In the genomic region with DNA sequence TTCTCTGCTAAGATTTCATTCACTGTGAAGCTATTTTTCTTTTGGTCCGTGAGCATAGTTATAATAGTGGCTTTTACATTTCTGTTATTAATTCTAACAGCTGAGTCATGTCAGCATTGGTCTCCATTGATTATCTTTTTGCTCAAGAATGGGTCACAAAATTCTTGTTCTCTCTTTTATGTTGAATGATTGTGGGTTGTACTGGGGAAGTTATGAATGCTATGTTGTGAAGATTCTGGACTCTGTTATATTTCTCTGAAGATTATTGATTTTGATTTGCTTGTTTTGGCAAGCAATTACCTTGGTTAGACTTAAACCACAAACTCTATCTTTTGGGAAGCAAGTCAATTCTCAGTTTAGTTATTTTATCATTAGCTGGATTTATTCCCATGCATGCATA, we compare ENCODE assay signal across 35 cellular contexts.
DNase-seq lines count a peak whose midpoint lies in the region; ATAC-seq and TF ChIP-seq lines count a peak whose summit lies in the region.
"Had no signal": no experiment of that assay in that cellular context is flagged by ENCODE, and none has a peak within 500 bp of the region (broad histone marks: within the 10 kb centered on the region; RNA-seq: fewer than 3 reads in every experiment).

No MANE protein-coding gene starts in this region.

- DNase-seq in endothelial cell (ENCODE audit: low spot score) (no peak), fibroblast of peridontal ligament (ENCODE audit: extremely low read depth) (peak; percentile 70), fibroblast of the aortic adventitia (ENCODE audit: low read depth) (peak; percentile 25), natural killer cell (no peak), mammary epithelial cell (no peak)
- no peak for DNase-seq in stimulated activated naive B cell treated with anti-CD40 and anti-IgM and Interleukin-4, amounts not matched to agents 10 μg/mL and 1 μg/mL and 100 μg/mL, for 72 hours
- DNase-seq: 8988T; ACHN; AML-193; BE2C; C1 segment of cervical spinal cord; Caco-2; Calu3; CD4-positive, alpha-beta memory T cell; CD4-positive, alpha-beta T cell; CD4-positive, CD25-positive, alpha-beta regulatory T cell; CD8-positive, alpha-beta memory T cell; CD8-positive, alpha-beta T cell; COR-L47; DMS 273 treated with DMSO at 0.1 percent for 48 hours; DMS153; DMS53; DMS79; DMS79 treated with DMSO at 0.1 percent for 48 hours; DND-41; EL had no signal

- no TSS peak for BruUV-seq in mammary epithelial cell (replicated peaks; lab: Mats Ljungman, UMichigan)

- peaks cover 4% of the 10 kb centered on the region for H3K27me3 ChIP-seq in mammary epithelial cell (ENCODE audit: insufficient read depth, low read length)
- H3K27me3 ChIP-seq: BLaER1; BLaER1 treated with 17β-estradiol and CSF1 and Interleukin-3, amounts not matched to agents 10 nM and 100 nM had no signal

- no peak overlapping the region for H3K27ac ChIP-seq in HEK293 (ENCODE audit: extremely low read depth, low read depth, low read length)
- no peak overlapping the region for H3K27ac ChIP-seq in mammary epithelial cell (ENCODE audit: insufficient read depth, low read depth, low read length)
- H3K27ac ChIP-seq: 22Rv1; A549; BLaER1; BLaER1 treated with 17β-estradiol and CSF1 and Interleukin-3, amounts not matched to agents 10 nM and 100 nM; C4-2B had no signal

- TF ChIP-seq CTCF in HEK293 (tag by site-specific recombination; IDR thresholded peaks at IDR 0.05) (no peak), endothelial cell (IDR thresholded peaks at IDR 0.05; ENCODE audit: unreplicated experiment) (no peak), fibroblast of the aortic adventitia (IDR thresholded peaks at IDR 0.05; ENCODE audit: insufficient read depth, low read length) (no peak), natural killer cell (IDR thresholded peaks at IDR 0.05) (no peak), mammary epithelial cell (conservative IDR thresholded peaks at IDR 0.05 in 1 of 2, IDR thresholded peaks at IDR 0.05 in 1 of 2; ENCODE audit: extremely low read depth in 1 of 2, insufficient read depth in 1 of 2, low read depth in 1 of 2, low read length in 2 of 2) (no peak)

- CTCF ChIA-PET in HEK293 (lab: Yijun Ruan, JAX) = interaction anchor here (0.6 to 0.7 kb wide), 4 partner anchors 13 to 320 kb away, joined by 3 to 4 read pairs (median 4); no protein-coding TSS in a partner anchor
- CTCF ChIA-PET in mammary epithelial cell (lab: Charles Lee; ENCODE audit: low non-redundant PET) = no interaction called here

- ATAC-seq in SK-N-SH treated with all-trans-retinoic acid at 6 μM for 48 hours (no peak), natural killer cell (no peak)
- no peak for ATAC-seq in stimulated activated naive B cell treated with anti-CD40 and anti-IgM and Interleukin-4, amounts not matched to agents 10 μg/mL and 1 μg/mL and 100 μg/mL, for 72 hours (replicated peaks)
- ATAC-seq: A549; CD8-positive, alpha-beta T cell had no signal

- H3K27ac Mint-ChIP-seq in endothelial cell (ENCODE audit: unreplicated experiment) (no peak overlapping the region), natural killer cell (no peak overlapping the region)
- H3K27ac Mint-ChIP-seq in stimulated activated naive B cell treated with anti-CD40 and anti-IgM and Interleukin-4, amounts not matched to agents 10 μg/mL and 1 μg/mL and 100 μg/mL, for 72 hours = no peak overlapping the region
- H3K27ac Mint-ChIP-seq: B cell; CD14-positive monocyte; CD4-positive, alpha-beta memory T cell; CD4-positive, alpha-beta T cell; CD4-positive, CD25-positive, alpha-beta regulatory T cell; CD8-positive, alpha-beta memory T cell; CD8-positive, alpha-beta T cell had no signal

- H3K9ac ChIP-seq in mammary epithelial cell (ENCODE audit: insufficient read depth, low read length) = no peak overlapping the region
- H3K9ac ChIP-seq: BLaER1; BLaER1 treated with 17β-estradiol and CSF1 and Interleukin-3, amounts not matched to agents 10 nM and 100 nM had no signal

- no peak overlapping the region for H2AFZ ChIP-seq in mammary epithelial cell (ENCODE audit: low read depth, low read length)

- 31% methylated on average over 1 of the region's 1 CpG for WGBS in mammary epithelial cell (ENCODE audit: low coverage, missing lambda C conversion rate)

- H3K9me3 Mint-ChIP-seq in endothelial cell (ENCODE audit: unreplicated experiment) (no peaks in the 10 kb centered on the region), natural killer cell (peaks cover 0 to 3% of the 10 kb centered on the region in 2 donors)
- peaks cover 8 to 20% of the 10 kb centered on the region in 2 donors for H3K9me3 Mint-ChIP-seq in stimulated activated naive B cell treated with anti-CD40 and anti-IgM and Interleukin-4, amounts not matched to agents 10 μg/mL and 1 μg/mL and 100 μg/mL, for 72 hours

- no peaks in the 10 kb centered on the region for H3K36me3 Mint-ChIP-seq in endothelial cell (ENCODE audit: low read depth, unreplicated experiment)
- no peaks in the 10 kb centered on the region for H3K36me3 Mint-ChIP-seq in natural killer cell
- no peaks in the 10 kb centered on the region for H3K36me3 Mint-ChIP-seq in stimulated activated naive B cell treated with anti-CD40 and anti-IgM and Interleukin-4, amounts not matched to agents 10 μg/mL and 1 μg/mL and 100 μg/mL, for 72 hours
- H3K36me3 Mint-ChIP-seq: CD14-positive monocyte; CD4-positive, alpha-beta memory T cell; CD4-positive, CD25-positive, alpha-beta regulatory T cell; CD8-positive, alpha-beta memory T cell; CD8-positive, alpha-beta T cell had no signal

- H3K27me3 Mint-ChIP-seq in endothelial cell (ENCODE audit: unreplicated experiment) (no peaks in the 10 kb centered on the region), natural killer cell (ENCODE audit: low read depth in 2 of 2) (peaks cover 8 to 14% of the 10 kb centered on the region in 2 donors)
- H3K27me3 Mint-ChIP-seq in stimulated activated naive B cell treated with anti-CD40 and anti-IgM and Interleukin-4, amounts not matched to agents 10 μg/mL and 1 μg/mL and 100 μg/mL, for 72 hours = peaks cover 0 to 5% of the 10 kb centered on the region in 2 donors

- no peaks in the 10 kb centered on the region for H3K36me3 ChIP-seq in HEK293 (ENCODE audit: control insufficient read depth in 2 of 2, insufficient read depth in 1 of 2, low read length in 2 of 2)
- no peaks in the 10 kb centered on the region for H3K36me3 ChIP-seq in mammary epithelial cell (ENCODE audit: insufficient read depth, low read length)
- H3K36me3 ChIP-seq: BE2C; BLaER1; BLaER1 treated with 17β-estradiol and CSF1 and Interleukin-3, amounts not matched to agents 10 nM and 100 nM had no signal

- no peaks in the 10 kb centered on the region for H3K79me2 ChIP-seq in mammary epithelial cell (ENCODE audit: insufficient read depth, low read length)

- intact Hi-C loops in natural killer cell (cut with micrococcal nuclease) (no loop called here), mammary epithelial cell (cut with micrococcal nuclease) (no loop called here)

- H3K4me2 ChIP-seq in mammary epithelial cell (ENCODE audit: insufficient read depth, low read depth, low read length) = no peak overlapping the region
- H3K4me2 ChIP-seq: A549; BLaER1; BLaER1 treated with 17β-estradiol and CSF1 and Interleukin-3, amounts not matched to agents 10 nM and 100 nM had no signal

- no peak overlapping the region for H3K4me3 ChIP-seq in HEK293 (ENCODE audit: low read depth, low read length)
- H3K4me3 ChIP-seq in fibroblast of the aortic adventitia (ENCODE audit: low read depth, low read length) = no peak overlapping the region
- H3K4me3 ChIP-seq in mammary epithelial cell (replicated peaks in 1 of 3; ENCODE audit: insufficient read depth in 1 of 3, low read depth in 2 of 3, low read length in 3 of 3) = no peak overlapping the region
- H3K4me3 ChIP-seq: A549; BLaER1; BLaER1 treated with 17β-estradiol and CSF1 and Interleukin-3, amounts not matched to agents 10 nM and 100 nM had no signal

- H3K4me1 ChIP-seq in HEK293 (ENCODE audit: control insufficient read depth, insufficient read depth, low read length) (no peaks in the 10 kb centered on the region), mammary epithelial cell (ENCODE audit: insufficient read depth, low read length) (no peaks in the 10 kb centered on the region)
- H3K4me1 ChIP-seq: A549, BE2C, Caco-2 had no signal

- POLR2A ChIA-PET in HEK293 (lab: Yijun Ruan, JAX) = no interaction called here

- H3K9me3 ChIP-seq in HEK293 (ENCODE audit: control insufficient read depth, insufficient read depth, low read depth, low read length) (no peaks in the 10 kb centered on the region), mammary epithelial cell (replicated peaks; ENCODE audit: insufficient read depth, low read length) (no peaks in the 10 kb centered on the region)
- H3K9me3 ChIP-seq: BE2C had no signal

- H3K4me1 Mint-ChIP-seq in endothelial cell (ENCODE audit: unreplicated experiment) (no peaks in the 10 kb centered on the region), natural killer cell (no peaks in the 10 kb centered on the region)
- H3K4me1 Mint-ChIP-seq in stimulated activated naive B cell treated with anti-CD40 and anti-IgM and Interleukin-4, amounts not matched to agents 10 μg/mL and 1 μg/mL and 100 μg/mL, for 72 hours = no peaks in the 10 kb centered on the region
- H3K4me1 Mint-ChIP-seq: B cell; CD14-positive monocyte; CD4-positive, alpha-beta memory T cell; CD4-positive, CD25-positive, alpha-beta regulatory T cell; CD8-positive, alpha-beta memory T cell had no signal

- dilution Hi-C loops in mammary epithelial cell (cut with HindIII; ENCODE audit: low sequenced_read_pairs) = no loop called here

- no peaks in the 10 kb centered on the region for H4K20me1 ChIP-seq in mammary epithelial cell (ENCODE audit: insufficient read depth, low read length)
- H4K20me1 ChIP-seq: BLaER1; BLaER1 treated with 17β-estradiol and CSF1 and Interleukin-3, amounts not matched to agents 10 nM and 100 nM had no signal

- H3K4me3 Mint-ChIP-seq in endothelial cell (ENCODE audit: unreplicated experiment) = peak overlapping the region; percentile 10
- H3K4me3 Mint-ChIP-seq in natural killer cell = no peak overlapping the region
- H3K4me3 Mint-ChIP-seq in stimulated activated naive B cell treated with anti-CD40 and anti-IgM and Interleukin-4, amounts not matched to agents 10 μg/mL and 1 μg/mL and 100 μg/mL, for 72 hours = no peak overlapping the region
- H3K4me3 Mint-ChIP-seq: B cell; CD14-positive monocyte; CD4-positive, alpha-beta memory T cell; CD4-positive, alpha-beta T cell; CD4-positive, CD25-positive, alpha-beta regulatory T cell; CD8-positive, alpha-beta memory T cell; CD8-positive, alpha-beta T cell had no signal

- in situ Hi-C loops in mammary epithelial cell (cut with MboI; ENCODE audit: low sequenced_read_pairs in 2 of 2) = no loop called here

TF ChIP-seq in SK-N-SH treated with all-trans-retinoic acid at 6 μM for 48 hours, 23 proteins besides CTCF, POLR2A, EP300 and RAD21:
- no peak for TF ChIP-seq BACH2 (CRISPR knock-in tag; IDR thresholded peaks at IDR 0.05; ENCODE audit: borderline replicate concordance)
- TF ChIP-seq TOX (CRISPR knock-in tag; IDR thresholded peaks at IDR 0.05; ENCODE audit: borderline replicate concordance) = no peak
- TF ChIP-seq SNAI2 (CRISPR knock-in tag; IDR thresholded peaks at IDR 0.05) = no peak
TF ChIP-seq in SK-N-SH treated with all-trans-retinoic acid at 6 μM for 48 hours: peak in this region for 0.

Comparison
In these comparisons a context has a peak if more than half of its experiments do, and no peak if none do; other contexts are left out.
1. DNase-seq: peak in fibroblast of peridontal ligament (single experiment) and fibroblast of the aortic adventitia (single experiment); none in endothelial cell (single experiment), natural killer cell (single experiment), stimulated activated naive B cell treated with anti-CD40 and anti-IgM and Interleukin-4, amounts not matched to agents 10 μg/mL and 1 μg/mL and 100 μg/mL, for 72 hours (single experiment) and mammary epithelial cell (single experiment).